21 cellular contexts compared by ENCODE assay signal in the genomic region with DNA sequence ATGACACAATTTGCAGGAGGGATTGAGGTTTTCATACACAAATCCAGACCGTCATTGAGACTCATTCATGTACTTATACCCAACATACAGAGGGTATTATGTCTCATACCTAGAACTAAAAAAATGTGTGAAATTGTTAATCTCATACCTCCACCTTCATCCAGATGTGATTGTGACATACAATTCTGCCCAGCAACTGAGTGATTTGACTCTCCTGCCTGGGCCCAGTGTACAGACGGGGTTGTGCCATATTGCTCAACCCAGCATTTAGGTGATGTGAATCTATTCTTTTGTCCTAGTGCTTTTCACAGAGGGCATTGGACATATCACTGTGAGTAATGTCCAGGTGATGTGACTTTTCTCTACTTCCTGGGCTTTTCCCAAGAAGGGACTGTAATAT.
"Had no signal": no experiment of that assay in that cellular context is flagged by ENCODE, and none has a peak within 500 bp of the region (broad histone marks: within the 10 kb centered on the region; RNA-seq: fewer than 3 reads in every experiment).

No MANE protein-coding gene starts in this region.

- H3K9me3 ChIP-seq: sigmoid colon, suprapubic skin, transverse colon, vagina had no signal

- H3K4me3 Mint-ChIP-seq: activated naive CD8-positive, alpha-beta T cell treated with anti-CD3 and anti-CD28 coated beads, Interleukin-2, amount 10 ng/mL, durations not matched to agents 7 days and 5 days; brain; endodermal cell; mesothelial cell of epicardium; stimulated activated naive CD8-positive, alpha-beta T cell treated with anti-CD3 and anti-CD28 coated beads, Interleukin-15, Interleukin-2, amounts not matched to agents 100 ng/mL and 50 ng/mL, for 24 hours; T-cell had no signal

- DNase-seq: activated CD4-positive, CD25-positive, alpha-beta regulatory T cell; activated effector memory CD4-positive, alpha-beta T cell treated with anti-CD3 and anti-CD28 coated beads, Interleukin-2, amount 50 U/mL, for 16 hours; activated naive CD8-positive, alpha-beta T cell treated with anti-CD3 and anti-CD28 coated beads, Interleukin-2, amount 10 ng/mL, durations not matched to agents 7 days and 5 days; central memory CD4-positive, alpha-beta T cell; endodermal cell; kidney; occipital lobe; posterior cingulate gyrus; SIG-M5; sigmoid colon; spleen; T-cell; transverse colon had no signal

- H3K36me3 ChIP-seq: sigmoid colon, suprapubic skin, transverse colon, vagina had no signal

- H3K27me3 Mint-ChIP-seq: activated naive CD8-positive, alpha-beta T cell treated with anti-CD3 and anti-CD28 coated beads, Interleukin-2, amount 10 ng/mL, durations not matched to agents 7 days and 5 days; brain; stimulated activated naive CD8-positive, alpha-beta T cell treated with anti-CD3 and anti-CD28 coated beads, Interleukin-15, Interleukin-2, amounts not matched to agents 100 ng/mL and 50 ng/mL, for 24 hours; T-cell had no signal

- H3K27ac Mint-ChIP-seq: activated naive CD8-positive, alpha-beta T cell treated with anti-CD3 and anti-CD28 coated beads, Interleukin-2, amount 10 ng/mL, durations not matched to agents 7 days and 5 days; endodermal cell; mesothelial cell of epicardium; stimulated activated naive CD8-positive, alpha-beta T cell treated with anti-CD3 and anti-CD28 coated beads, Interleukin-15, Interleukin-2, amounts not matched to agents 100 ng/mL and 50 ng/mL, for 24 hours had no signal

- H3K4me1 ChIP-seq: sigmoid colon, spleen, transverse colon, vagina had no signal

- ATAC-seq: left lobe of liver, SK-N-SH treated with all-trans-retinoic acid at 6 μM for 48 hours, T-cell had no signal

- H3K4me3 ChIP-seq: lung, sigmoid colon, spleen, suprapubic skin, transverse colon, vagina had no signal

- H3K27ac ChIP-seq: sigmoid colon, spleen, suprapubic skin, vagina had no signal

- H3K27me3 ChIP-seq: sigmoid colon, spleen, suprapubic skin, transverse colon, vagina had no signal

- H3K9me3 Mint-ChIP-seq: endodermal cell; mesothelial cell of epicardium; stimulated activated naive CD8-positive, alpha-beta T cell treated with anti-CD3 and anti-CD28 coated beads, Interleukin-15, Interleukin-2, amounts not matched to agents 100 ng/mL and 50 ng/mL, for 24 hours; T-cell had no signal

- H3K4me1 Mint-ChIP-seq: brain, mesothelial cell of epicardium had no signal
